24 cellular contexts compared by ENCODE assay signal in genomic region chr3:182451871-182452270, GRCh38.
"Had no signal": no experiment of that assay in that cellular context is flagged by ENCODE, and none has a peak within 500 bp of the region (broad histone marks: within the 10 kb centered on the region; RNA-seq: fewer than 3 reads in every experiment).

No MANE protein-coding gene starts in this region.

- H3K36me3 Mint-ChIP-seq: activated CD4-positive, alpha-beta memory T cell treated with anti-CD3 and anti-CD28 coated beads for 36 hours; activated naive CD8-positive, alpha-beta T cell treated with anti-CD3 and anti-CD28 coated beads, Interleukin-2, amount 10 ng/mL, durations not matched to agents 7 days and 5 days; T-cell had no signal

- H3K27ac Mint-ChIP-seq: activated CD4-positive, alpha-beta memory T cell treated with anti-CD3 and anti-CD28 coated beads for 36 hours; activated CD4-positive, alpha-beta T cell treated with anti-CD3 and anti-CD28 coated beads, Interleukin-2, amount 10 ng/mL, durations not matched to agents 7 days and 5 days; activated naive CD8-positive, alpha-beta T cell treated with anti-CD3 and anti-CD28 coated beads, Interleukin-2, amount 10 ng/mL, durations not matched to agents 7 days and 5 days; activated T-cell treated with anti-CD3 and anti-CD28 coated beads, Interleukin-2, amount 50 U/mL, for 72 hours; activated T-helper 2 cell treated with anti-CD3 and anti-CD28 coated beads, Interferon-gamma antibody, Interleukin-2, Interleukin-4, amounts not matched to agents 10 μg/mL and 5 μg/mL and 100 μg/mL, durations not matched to agents 14 hours and 24 hours and 36 hours; T-cell had no signal

- H3K27me3 ChIP-seq: adrenal gland, ascending aorta, body of pancreas had no signal

- H3K27ac ChIP-seq: adrenal gland, ascending aorta, body of pancreas, SK-N-MC, VCaP had no signal

- H3K27me3 Mint-ChIP-seq: activated CD4-positive, alpha-beta memory T cell treated with anti-CD3 and anti-CD28 coated beads for 36 hours; activated CD4-positive, alpha-beta T cell treated with anti-CD3 and anti-CD28 coated beads, Interleukin-2, amount 10 ng/mL, durations not matched to agents 7 days and 5 days; activated naive CD8-positive, alpha-beta T cell treated with anti-CD3 and anti-CD28 coated beads, Interleukin-2, amount 10 ng/mL, durations not matched to agents 7 days and 5 days had no signal

- H3K9me3 ChIP-seq: adrenal gland, ascending aorta, body of pancreas had no signal

- H3K4me3 ChIP-seq: adrenal gland, ascending aorta, body of pancreas, SK-N-MC had no signal

- H3K4me3 Mint-ChIP-seq: activated CD4-positive, alpha-beta memory T cell treated with anti-CD3 and anti-CD28 coated beads for 36 hours; activated CD4-positive, alpha-beta T cell treated with anti-CD3 and anti-CD28 coated beads, Interleukin-2, amount 10 ng/mL, durations not matched to agents 7 days and 5 days; activated naive CD8-positive, alpha-beta T cell treated with anti-CD3 and anti-CD28 coated beads, Interleukin-2, amount 10 ng/mL, durations not matched to agents 7 days and 5 days; activated T-cell treated with anti-CD3 and anti-CD28 coated beads, Interleukin-2, amount 50 U/mL, for 72 hours; T-cell had no signal

- H3K9me3 Mint-ChIP-seq: activated CD4-positive, alpha-beta memory T cell treated with anti-CD3 and anti-CD28 coated beads for 36 hours; activated CD4-positive, alpha-beta T cell treated with anti-CD3 and anti-CD28 coated beads, Interleukin-2, amount 10 ng/mL, durations not matched to agents 7 days and 5 days; activated naive CD8-positive, alpha-beta T cell treated with anti-CD3 and anti-CD28 coated beads, Interleukin-2, amount 10 ng/mL, durations not matched to agents 7 days and 5 days; activated T-cell treated with anti-CD3 and anti-CD28 coated beads, Interleukin-2, amount 50 U/mL, for 72 hours; activated T-helper 2 cell treated with anti-CD3 and anti-CD28 coated beads, Interferon-gamma antibody, Interleukin-2, Interleukin-4, amounts not matched to agents 10 μg/mL and 5 μg/mL and 100 μg/mL, durations not matched to agents 14 hours and 24 hours and 36 hours had no signal

- H3K4me1 ChIP-seq: adrenal gland, ascending aorta, body of pancreas had no signal

- H3K36me3 ChIP-seq: adrenal gland, ascending aorta had no signal

- H3K4me1 Mint-ChIP-seq: activated CD4-positive, alpha-beta T cell treated with anti-CD3 and anti-CD28 coated beads, Interleukin-2, amount 10 ng/mL, durations not matched to agents 7 days and 5 days; activated naive CD8-positive, alpha-beta T cell treated with anti-CD3 and anti-CD28 coated beads, Interleukin-2, amount 10 ng/mL, durations not matched to agents 7 days and 5 days; T-cell had no signal

- DNase-seq: activated CD4-positive, alpha-beta memory T cell treated with anti-CD3 and anti-CD28 coated beads for 36 hours; activated CD4-positive, alpha-beta T cell treated with anti-CD3 and anti-CD28 coated beads, Interleukin-2, amount 10 ng/mL, durations not matched to agents 7 days and 5 days; activated CD4-positive, CD25-positive, alpha-beta regulatory T cell; activated CD8-positive, alpha-beta memory T cell treated with anti-CD3 and anti-CD28 coated beads for 24 hours; activated naive CD4-positive, alpha-beta T cell treated with anti-CD3 and anti-CD28 coated beads, Interleukin-2, amount 50 U/mL, for 16 hours; activated naive CD8-positive, alpha-beta T cell treated with anti-CD3 and anti-CD28 coated beads, Interleukin-2, amount 10 ng/mL, durations not matched to agents 7 days and 5 days; activated T-cell treated with anti-CD3 and anti-CD28 coated beads, Interleukin-2, amount 50 U/mL, for 72 hours; adrenal gland; body of pancreas; central memory CD4-positive, alpha-beta T cell; Kasumi-1; NCI-H1105 treated with DMSO at 0.1 percent for 48 hours; NCI-H1436 treated with DMSO at 0.1 percent for 48 hours; NCI-H187; NCI-H2081 treated with DMSO at 0.1 percent for 48 hours; NCI-H446; OCI-M1; RPMI8226; T-cell had no signal

- ATAC-seq: activated T-cell treated with anti-CD3 and anti-CD28 coated beads, Interleukin-2, amount 50 U/mL, for 72 hours; body of pancreas; Right ventricle myocardium inferior; T-cell had no signal
